In genomic region chr1:35855016-35855700, GRCh38 we compare ENCODE assay signal across 20 cellular contexts. TPM values are rescaled to one million over a fixed set of nuclear protein-coding genes. Genes with fewer than 3 reads are reported as not detected.
DNase-seq lines count a peak whose midpoint lies in the region; ATAC-seq and TF ChIP-seq lines count a peak whose summit lies in the region.
"Had no signal": no experiment of that assay in that cellular context is flagged by ENCODE, and none has a peak within 500 bp of the region (broad histone marks: within the 10 kb centered on the region; RNA-seq: fewer than 3 reads in every experiment).

No MANE protein-coding gene starts in this region.

- CTCF ChIA-PET in Panc1 (lab: Charles Lee): interaction anchor here (0.7 kb wide), 1 partner anchor 278 kb away, joined by 5 read pairs; no protein-coding TSS in a partner anchor

- intact Hi-C loops in Panc1 (cut with micrococcal nuclease; ENCODE audit: unreplicated experiment) (no loop called here), mucosa of descending colon (cut with DNase I, micrococcal nuclease) (no loop called here), heart right ventricle (cut with DNase I) (loop anchor here in 1 of 10 donors (5.0 kb wide), 1 partner anchor 232 kb away; the partner anchor contains the start of gene ADPRS)

- H3K9me3 ChIP-seq in Panc1 (ENCODE audit: control insufficient read depth, insufficient read depth, low read depth, low read length) (no peaks in the 10 kb centered on the region), mucosa of descending colon (no peaks in the 10 kb centered on the region), heart right ventricle (no peaks in the 10 kb centered on the region)
- H3K9me3 ChIP-seq: body of pancreas, esophagus squamous epithelium, thyroid gland had no signal

- H3K4me1 ChIP-seq in Panc1 (ENCODE audit: control insufficient read depth, insufficient read depth, low read length) (no peaks in the 10 kb centered on the region), mucosa of descending colon (ENCODE audit: low read depth) (peaks cover 5% of the 10 kb centered on the region), heart right ventricle (peaks cover 1 to 31% (median 6%) of the 10 kb centered on the region in 9 donors)
- H3K4me1 ChIP-seq: body of pancreas had no signal

- H3K36me3 ChIP-seq in Panc1 (ENCODE audit: control insufficient read depth, insufficient read depth, low read length) (peaks cover 7% of the 10 kb centered on the region), mucosa of descending colon (ENCODE audit: low read depth) (no peaks in the 10 kb centered on the region), heart right ventricle (peaks cover 0 to 78% (median 28%) of the 10 kb centered on the region in 9 donors)

- TF ChIP-seq CTCF in GM10266 (IDR thresholded peaks at IDR 0.05; ENCODE audit: control insufficient read depth, insufficient read depth, low read depth, missing control alignments) (peak; percentile 16), Panc1 (IDR thresholded peaks at IDR 0.05) (peak; percentile 39), mucosa of descending colon (IDR thresholded peaks at IDR 0.05) (no peak), heart right ventricle (IDR thresholded peaks at IDR 0.05) (no peak)

- POLR2A ChIA-PET in Panc1 (lab: Charles Lee): no interaction called here

- no peak overlapping the region for H3K4me3 ChIP-seq in Panc1 (ENCODE audit: low read depth in 2 of 2, low read length in 2 of 2)
- no peak overlapping the region for H3K4me3 ChIP-seq in mucosa of descending colon
- no peak overlapping the region for H3K4me3 ChIP-seq in heart right ventricle
- H3K4me3 ChIP-seq: body of pancreas, dorsolateral prefrontal cortex, esophagus squamous epithelium, skin epidermis, thyroid gland had no signal

- in situ Hi-C loops in Panc1 (cut with HindIII; ENCODE audit: low pct_unique_long_range_greater_than_20kb, low sequenced_read_pairs): no loop called here

- H3K27me3 ChIP-seq in Panc1 (ENCODE audit: control insufficient read depth, insufficient read depth, low read length): no peaks in the 10 kb centered on the region
- H3K27me3 ChIP-seq in heart right ventricle: no peaks in the 10 kb centered on the region
- H3K27me3 ChIP-seq: body of pancreas, dorsolateral prefrontal cortex, esophagus squamous epithelium, thyroid gland had no signal

- H3K27ac ChIP-seq in Panc1 (ENCODE audit: low read length) (no peak overlapping the region), heart right ventricle (no peak overlapping the region)
- H3K27ac ChIP-seq: body of pancreas, dorsolateral prefrontal cortex, esophagus squamous epithelium, KMS-11, skin epidermis, thyroid gland had no signal

- WGBS in heart right ventricle, 2 donors: 70 to 75% methylated on average over 8 of the region's 8 CpGs

- no TSS peak for BruUV-seq in Panc1 (replicated peaks; lab: Mats Ljungman, UMichigan)

- ATAC-seq in Panc1 (no peak), mucosa of descending colon (peak; percentile 37), heart right ventricle (no peak)
- ATAC-seq: body of pancreas had no signal

- DNase-seq in GM10266 (ENCODE audit: extremely low spot score): no peak
- peak; percentile 85 for DNase-seq in NCI-H1092 treated with DMSO at 0.1 percent for 48 hours (lab: John Stamatoyannopoulos, UW)
- DNase-seq in Panc1 (ENCODE audit: low read depth, low spot score): no peak
- peak in 1 of 3 donors; percentile 22 for DNase-seq in mucosa of descending colon
- no peak for DNase-seq in medulla oblongata (ENCODE audit: extremely low spot score)
- no peak for DNase-seq in dedifferentiated amniotic fluid mesenchymal stem cell (ENCODE audit: extremely low spot score)
- DNase-seq in superior temporal gyrus (ENCODE audit: extremely low spot score): no peak
- no peak for DNase-seq in heart right ventricle
- DNase-seq: activated CD4-positive, alpha-beta T cell treated with anti-CD3 and anti-CD28 coated beads, Interleukin-2, amount 10 ng/mL, durations not matched to agents 24 days and 14 days; body of pancreas; C1 segment of cervical spinal cord; dorsolateral prefrontal cortex; esophagus squamous epithelium; midbrain; NCI-H1436; occipital lobe; Right ventricle myocardium superior; thyroid gland had no signal

RNA-seq across cellular contexts. Expression of gene AGO1, which starts 27.9 kb away (rescaled TPM):
- total RNA-seq in Panc1 (2021; ENCODE audit: unreplicated experiment): 40.1 TPM
- 16.1 TPM for polyA plus RNA-seq in Panc1 (2012; ENCODE audit: insufficient read length)
- total RNA-seq in mucosa of descending colon: 10 to 100 TPM; 28.6 to 32.0 (median 29.4) TPM
- total RNA-seq in heart right ventricle: 10 to 100 TPM; 19.5 to 26.5 (median 22.5) TPM
- 1 to 10 TPM; 1.9 to 3.1 TPM for polyA plus RNA-seq in heart right ventricle

RNA-seq across cellular contexts. Expression of gene AGO4, which starts 47.3 kb away (rescaled TPM):
- total RNA-seq in Panc1 (2021; ENCODE audit: unreplicated experiment) (14.8 TPM), mucosa of descending colon (10 to 100 TPM in 2 of 3 donors, 1 to 10 TPM in 1; 9.9 to 20.0 (median 18.2) TPM), heart right ventricle (10 to 100 TPM; 15.0 to 25.1 (median 20.5) TPM)
- 12.7 TPM for polyA plus RNA-seq in Panc1 (2012; ENCODE audit: insufficient read length)
- 10 to 100 TPM in 1 of 2 donors, 1 to 10 TPM in 1; 4.1 to 10.5 TPM for polyA plus RNA-seq in heart right ventricle

Comparison
In these comparisons a context has a peak if more than half of its experiments do, and no peak if none do; other contexts are left out.
1. CTCF ChIP-seq: peak in GM10266 (single experiment) and Panc1 (single experiment); none in mucosa of descending colon (single experiment) and heart right ventricle (0 of 9).